Comparison of ENCODE assay signal across 8 cellular contexts in the genomic region with DNA sequence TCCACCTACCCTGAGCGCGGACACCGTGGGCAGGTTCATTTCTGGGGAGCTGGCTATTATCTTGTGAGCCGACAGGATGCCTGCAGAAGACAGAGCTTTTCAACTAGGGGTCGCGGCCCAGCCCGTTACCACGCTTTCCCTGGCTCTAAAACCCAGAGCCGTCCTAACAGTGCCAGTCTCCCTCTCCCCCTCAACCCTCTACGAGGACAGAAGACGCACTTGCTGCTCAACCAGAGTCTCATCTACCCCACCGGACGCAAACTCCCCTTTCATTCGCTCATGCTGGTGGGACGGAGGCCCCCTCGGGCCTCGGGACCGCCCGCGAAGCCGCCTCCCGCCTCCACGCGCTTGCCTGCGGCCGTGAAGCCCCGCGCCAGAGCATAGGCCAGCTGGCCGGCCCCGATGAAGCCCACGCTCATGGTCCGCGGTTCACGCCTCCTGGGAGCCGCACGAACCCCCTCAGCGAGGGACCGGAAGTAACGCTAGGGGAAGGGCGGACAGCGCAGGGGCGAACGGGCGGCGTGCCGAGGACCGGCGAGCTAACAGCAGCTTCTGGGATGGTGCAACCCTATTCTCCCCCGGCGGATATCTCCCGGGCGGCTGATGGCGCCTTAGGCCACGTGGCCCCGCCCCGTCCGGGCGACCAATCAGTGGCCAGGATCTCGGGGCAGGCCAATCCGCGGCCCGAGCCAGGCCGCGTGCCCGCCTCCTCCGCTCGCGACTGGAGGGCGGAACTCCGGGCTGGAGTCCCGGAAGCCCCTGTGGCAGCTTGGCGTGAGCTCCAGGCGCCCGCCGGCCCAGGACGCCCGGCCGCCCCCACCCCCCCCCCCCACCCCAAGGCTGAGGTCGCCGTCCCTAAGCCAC. TPM values are rescaled to one million over a fixed set of nuclear protein-coding genes. Genes with fewer than 3 reads are reported as not detected.
DNase-seq lines count a peak whose midpoint lies in the region; ATAC-seq, FAIRE-seq and TF ChIP-seq lines count a peak whose summit lies in the region.

A gene (minus strand): TSS at position 559 of the 864 bp plus-strand sequence. CDS start 140 bp downstream, at position 419.

- ATAC-seq in GM21526 (IDR thresholded peaks at IDR 0.05; ENCODE audit: low FRiP score, unreplicated experiment), result peak; percentile 97

- H3K9me2 ChIP-seq in OCI-LY7 (ENCODE audit: insufficient read depth, low read length), result no peaks in the 10 kb centered on the region

- BruUV-seq in OCI-LY7 (replicated peaks; lab: Mats Ljungman, UMichigan), result TSS peak; percentile 82

- 0 out of 2 replicates have a peak, but pooled peaks cover 5% of the 10 kb centered on the region for H4K20me1 ChIP-seq in OCI-LY7 (ENCODE audit: insufficient read depth, low read length)

- H3K79me2 ChIP-seq in OCI-LY7 (ENCODE audit: insufficient read depth, low read depth, low read length), result peaks cover 32% of the 10 kb centered on the region

- TF ChIP-seq CTCF in D721Med (IDR thresholded peaks at IDR 0.05; ENCODE audit: insufficient read depth, missing control alignments), result no peak
- no peak for TF ChIP-seq CTCF in OCI-LY7 (conservative IDR thresholded peaks at IDR 0.05; ENCODE audit: low read length)
- TF ChIP-seq CTCF in epithelial cell of esophagus (IDR thresholded peaks at IDR 0.05; ENCODE audit: insufficient read depth, low read depth, low read length, missing control alignments), result no peak

- peak; percentile 100 for DNase-seq in D721Med (ENCODE audit: insufficient read length, low spot score)
- peak; percentile 99 for DNase-seq in HuH-7.5 (ENCODE audit: low spot score)
- DNase-seq in OCI-LY7 (ENCODE audit: low spot score), result peak; percentile 98
- DNase-seq in activated T-cell treated with anti-CD3 and anti-CD28 coated beads for 1 hour (ENCODE audit: low read depth), result peak; percentile 87
- DNase-seq in epithelial cell of esophagus (ENCODE audit: low read depth), result peak; percentile 96
- DNase-seq in mucosa of gallbladder (ENCODE audit: low spot score), result peak; percentile 96
- peak; percentile 76 to 86 for DNase-seq in stimulated activated CD8-positive, alpha-beta memory T cell treated with anti-CD3 and anti-CD28 coated beads, Interleukin-4, amount 100 ng/mL, for 4 hours (ENCODE audit: low read depth in 2 of 2, low spot score in 1 of 2)

- CTCF ChIA-PET in OCI-LY7 (lab: Charles Lee; ENCODE audit: unreplicated experiment), result interaction anchor here (0.6 to 1.0 kb wide), 5 partner anchors 38 to 77 kb away, joined by 3 to 5 read pairs (median 3); a partner anchor contains a TSS

- H3K4me3 ChIP-seq in OCI-LY7 (ENCODE audit: low read depth, low read length, poor library complexity, severe bottlenecking), result peak within 1 kb of the TSS; percentile 91
- peak within 1 kb of the TSS; percentile 74 for H3K4me3 ChIP-seq in epithelial cell of esophagus (ENCODE audit: low read length)

- no peak for FAIRE-seq in D721Med (lab: Jason Lieb, UNC)

- POLR2A ChIA-PET in OCI-LY7 (lab: Charles Lee), result interaction anchor here (0.6 to 9.1 kb wide), 23 partner anchors 8 to 502 kb away, joined by 3 to 83 read pairs (median 4); a partner anchor contains a TSS

- peak within 1 kb of the TSS; percentile 81 for H3K4me2 ChIP-seq in OCI-LY7 (ENCODE audit: low read length)

- peak within 1 kb of the TSS; percentile 81 for H3K27ac ChIP-seq in OCI-LY7 (ENCODE audit: low read depth, low read length, poor library complexity, severe bottlenecking)

- peak within 1 kb of the TSS; percentile 19; the same call in 1 of the 2 replicates for H2AFZ ChIP-seq in OCI-LY7 (ENCODE audit: low read length)

- intact Hi-C loops in OCI-LY7 (cut with micrococcal nuclease; ENCODE audit: unreplicated experiment), result loop anchor here (1.0 to 10.0 kb wide), 5 partner anchors 18 to 731 kb away; no protein-coding TSS in a partner anchor

- H3K4me1 ChIP-seq in OCI-LY7 (ENCODE audit: insufficient read depth, low read length, poor library complexity, severe bottlenecking), result peaks cover 65% of the 10 kb centered on the region

- peaks cover 40% of the 10 kb centered on the region for H3K36me3 ChIP-seq in OCI-LY7 (ENCODE audit: insufficient read depth, low read length)

- H3K9me3 ChIP-seq in OCI-LY7 (ENCODE audit: low read length), result no peaks in the 10 kb centered on the region

RNA-seq across cellular contexts. Expression of the gene that starts here (rescaled TPM):
- 120 and 136 TPM in 2 replicates for total RNA-seq in OCI-LY7 (2014; rRNA removed; shearing (Covaris generic))
- total RNA-seq in OCI-LY7 (2022) (153 and 181 TPM in 2 replicates), mucosa of gallbladder (71.8 TPM)

Comparison
In these comparisons a context has a peak if more than half of its experiments do, and no peak if none do; other contexts are left out.
1. Peak in every context shown above with its lines: DNase-seq, ATAC-seq, H3K4me3 ChIP-seq and H3K27ac ChIP-seq.